Comparison of ENCODE assay signal across 15 cellular contexts in genomic region chr16:17483266-17483864, GRCh38.
"Had no signal": no experiment of that assay in that cellular context is flagged by ENCODE, and none has a peak within 500 bp of the region (broad histone marks: within the 10 kb centered on the region; RNA-seq: fewer than 3 reads in every experiment).

No MANE protein-coding gene starts in this region.

- H3K9me3 ChIP-seq: ascending aorta, breast epithelium, testis had no signal

- H3K36me3 ChIP-seq: ascending aorta, breast epithelium, gastroesophageal sphincter, right atrium auricular region had no signal

- ATAC-seq: activated naive CD8-positive, alpha-beta T cell treated with anti-CD3 and anti-CD28 coated beads, Interleukin-2, amount 50 U/mL, for 24 hours; gastroesophageal sphincter; natural killer cell treated with Interleukin-12 subunit alpha and Interleukin-12 subunit beta and Interleukin-15 and Interleukin-18, amount 100 ng/mL, for 72 hours; stimulated activated naive CD8-positive, alpha-beta T cell treated with anti-CD3 and anti-CD28 coated beads, Interleukin-15, amount 100 ng/mL, for 72 hours had no signal

- H3K4me1 ChIP-seq: ascending aorta, breast epithelium, gastroesophageal sphincter, right atrium auricular region, testis had no signal

- H3K27me3 ChIP-seq: ascending aorta, right atrium auricular region, testis had no signal

- DNase-seq: activated CD4-positive, alpha-beta T cell treated with anti-CD3 and anti-CD28 coated beads, Interleukin-2, amount 10 ng/mL, durations not matched to agents 7 days and 5 days; activated naive CD8-positive, alpha-beta T cell treated with anti-CD3 and anti-CD28 coated beads, Interleukin-2, amount 50 U/mL, for 24 hours; dermis blood vessel endothelial cell; endodermal cell; erythroblast; kidney; mesendoderm; nucleus accumbens; stimulated activated naive CD8-positive, alpha-beta T cell treated with anti-CD3 and anti-CD28 coated beads, Interleukin-15, amount 100 ng/mL, for 72 hours; testis had no signal

- H3K4me3 ChIP-seq: ascending aorta, breast epithelium, gastroesophageal sphincter, right atrium auricular region, testis had no signal

- H3K27ac ChIP-seq: ascending aorta, breast epithelium, gastroesophageal sphincter, right atrium auricular region, testis had no signal
